8 cellular contexts compared by ENCODE assay signal in genomic region chr1:157994704-157995540, GRCh38. TPM values are rescaled to one million over a fixed set of nuclear protein-coding genes. Genes with fewer than 3 reads are reported as not detected.
A peak's percentile ranks its signal among the peaks of the same experiment; 100 is the strongest.
DNase-seq lines count a peak whose midpoint lies in the region; ATAC-seq and TF ChIP-seq lines count a peak whose summit lies in the region.

No MANE protein-coding gene starts in this region.

- H3K27me3 ChIP-seq in BJ (ENCODE audit: control insufficient read depth, insufficient read depth, low read length) (no peaks in the 10 kb centered on the region), Peyer's patch (no peaks in the 10 kb centered on the region)

- H3K4me3 ChIP-seq in BJ (ENCODE audit: low read depth, low read length) (peak overlapping the region; percentile 68), Peyer's patch (peak overlapping the region; percentile 52 to 85 (median 65))

- peaks cover 0 to 13% (median 3%) of the 10 kb centered on the region in 4 donors for H3K4me1 ChIP-seq in Peyer's patch

- CTCF ChIA-PET in BJ (lab: Yijun Ruan, JAX), result interaction anchor here (0.6 to 9.5 kb wide), 16 partner anchors 13 to 122 kb away, joined by 3 to 272 read pairs (median 5); no protein-coding TSS in a partner anchor
- CTCF ChIA-PET in HEK293T (lab: Yijun Ruan, JAX), result interaction anchor here (0.8 to 4.3 kb wide), 3 partner anchors 25 to 42 kb away, joined by 3 to 38 read pairs (median 3); no protein-coding TSS in a partner anchor

- DNase-seq in BJ (ENCODE audit: low read depth) (no peak), Peyer's patch (no peak), fibroblast of peridontal ligament (ENCODE audit: extremely low read depth) (peak; percentile 61), omental fat pad (ENCODE audit: low spot score) (no peak), COR-L47 (lab: John Stamatoyannopoulos, UW) (no peak), ecto neural progenitor cell (ENCODE audit: low spot score) (no peak), HEK293T (ENCODE audit: extremely low spot score) (no peak), cerebellum (ENCODE audit: low spot score) (no peak)

- ATAC-seq in omental fat pad (ENCODE audit: low FRiP score), result peak; percentile 37

- TF ChIP-seq CTCF in BJ (IDR thresholded peaks at IDR 0.05; ENCODE audit: insufficient read depth, low read depth, low read length) (no peak), Peyer's patch (IDR thresholded peaks at IDR 0.05) (no peak), omental fat pad (IDR thresholded peaks at IDR 0.05) (no peak)

- no peaks in the 10 kb centered on the region for H3K36me3 ChIP-seq in BJ (ENCODE audit: control insufficient read depth, insufficient read depth, low read length)
- H3K36me3 ChIP-seq in Peyer's patch, result no peaks in the 10 kb centered on the region

- TF ChIP-seq POLR2A in Peyer's patch (IDR thresholded peaks at IDR 0.05), result no peak

- H3K27ac ChIP-seq in Peyer's patch, result peak overlapping the region; percentile 64 to 91 (median 80)

- H3K9me3 ChIP-seq in Peyer's patch, result no peaks in the 10 kb centered on the region

- POLR2A ChIA-PET in BJ (lab: Charles Lee), result interaction anchor here (0.6 to 1.2 kb wide), 4 partner anchors 15 to 80 kb away, joined by 3 to 4 read pairs (median 4); no protein-coding TSS in a partner anchor
- POLR2A ChIA-PET in HEK293T (lab: Yijun Ruan, JAX), result interaction anchor here (1.0 to 2.3 kb wide), 5 partner anchors 18 to 123 kb away, joined by 3 to 6 read pairs (median 4); no protein-coding TSS in a partner anchor

TF ChIP-seq in HEK293T, 16 proteins besides CTCF, POLR2A, EP300 and RAD21:
- TF ChIP-seq BHLHE40 (IDR thresholded peaks at IDR 0.05; ENCODE audit: borderline replicate concordance), result no peak
- TF ChIP-seq FOXM1 (IDR thresholded peaks at IDR 0.05; ENCODE audit: borderline replicate concordance), result no peak
- TF ChIP-seq PKNOX1 (IDR thresholded peaks at IDR 0.05), result no peak
- TF ChIP-seq FOXK2 (IDR thresholded peaks at IDR 0.05), result no peak
- TF ChIP-seq FOXA1 (IDR thresholded peaks at IDR 0.05), result no peak
- no peak for TF ChIP-seq SUZ12 (IDR thresholded peaks at IDR 0.05)
- no peak for TF ChIP-seq L3MBTL2 (conservative IDR thresholded peaks at IDR 0.05)
- no peak for TF ChIP-seq HDGF (IDR thresholded peaks at IDR 0.05; ENCODE audit: borderline replicate concordance)
- TF ChIP-seq ARNT (IDR thresholded peaks at IDR 0.05), result no peak
- TF ChIP-seq ELF4 (IDR thresholded peaks at IDR 0.05), result no peak
- no peak for TF ChIP-seq LEF1 (IDR thresholded peaks at IDR 0.05; ENCODE audit: borderline replicate concordance)
- no peak for TF ChIP-seq TARDBP (IDR thresholded peaks at IDR 0.05)
- no peak for TF ChIP-seq ZNF384 (IDR thresholded peaks at IDR 0.05)
- no peak for TF ChIP-seq SP1 (IDR thresholded peaks at IDR 0.05)
- no peak for TF ChIP-seq NFRKB (IDR thresholded peaks at IDR 0.05)
- no peak for TF ChIP-seq CTBP1 (IDR thresholded peaks at IDR 0.05; ENCODE audit: borderline replicate concordance)

RNA-seq across cellular contexts. Expression of gene KIRREL1, which starts 1.5 kb away (rescaled TPM):
- polyA plus RNA-seq in BJ (2011; rRNA removed), result 51.8 and 65.1 TPM in 2 replicates
- 85.7 and 95.9 TPM in 2 replicates for polyA minus RNA-seq in BJ (2011; rRNA and poly(A)+ RNA removed)
- 10 to 100 TPM in 3 of 4 donors, 1 to 10 TPM in 1; 2.8 to 29.7 (median 11.1) TPM for total RNA-seq in Peyer's patch
- total RNA-seq in omental fat pad, result 10 to 100 TPM; 47.2 to 81.6 (median 61.6) TPM
- 21.5 TPM for total RNA-seq in cerebellum
